ENCODE assay signal across 8 cellular contexts in genomic region chr1:43970502-43970901, GRCh38. TPM values are rescaled to one million over a fixed set of nuclear protein-coding genes. Genes with fewer than 3 reads are reported as not detected.
A peak's percentile ranks its signal among the peaks of the same experiment; 100 is the strongest.
DNase-seq lines count a peak whose midpoint lies in the region; ATAC-seq and TF ChIP-seq lines count a peak whose summit lies in the region.

No MANE protein-coding gene starts in this region.

- peaks cover 4% of the 10 kb centered on the region for H3K27me3 Mint-ChIP-seq in CD4-positive, CD25-positive, alpha-beta regulatory T cell
- no peaks in the 10 kb centered on the region for H3K27me3 Mint-ChIP-seq in neural progenitor cell (ENCODE audit: insufficient read depth, low read depth)

- no peaks in the 10 kb centered on the region for H3K9me2 ChIP-seq in MM.1S (replicated peaks; ENCODE audit: insufficient read depth, low read length)

- H3K9me3 Mint-ChIP-seq in CD4-positive, CD25-positive, alpha-beta regulatory T cell = peaks cover 0 to 1% (median 0%) of the 10 kb centered on the region in 7 donors
- H3K9me3 Mint-ChIP-seq in neural progenitor cell = no peaks in the 10 kb centered on the region

- no peaks in the 10 kb centered on the region for H3K27me3 ChIP-seq in CD4-positive, CD25-positive, alpha-beta regulatory T cell (ENCODE audit: control insufficient read depth, insufficient read depth, low read length)
- H3K27me3 ChIP-seq in MM.1S (replicated peaks; ENCODE audit: insufficient read depth, low read length) (no peaks in the 10 kb centered on the region), neural progenitor cell (no peaks in the 10 kb centered on the region)
- H3K27me3 ChIP-seq in effector memory CD4-positive, alpha-beta T cell (replicated peaks; ENCODE audit: control insufficient read depth, insufficient read depth, low read length, poor library complexity, severe bottlenecking) = no peaks in the 10 kb centered on the region

- H3K27ac ChIP-seq in CD4-positive, CD25-positive, alpha-beta regulatory T cell (ENCODE audit: insufficient read depth, low read length, poor library complexity, severe bottlenecking) = peak overlapping the region; percentile 16
- H3K27ac ChIP-seq in MM.1S (ENCODE audit: low read length) (no peak overlapping the region), neural progenitor cell (no peak overlapping the region)
- H3K27ac ChIP-seq in effector memory CD4-positive, alpha-beta T cell (ENCODE audit: insufficient read depth, low read length, poor library complexity, severe bottlenecking) = peak overlapping the region; percentile 55

- TF ChIP-seq CTCF in MM.1S (IDR thresholded peaks at IDR 0.05; ENCODE audit: low read length) (no peak), neural progenitor cell (IDR thresholded peaks at IDR 0.05) (no peak)

- H4K20me1 ChIP-seq in MM.1S (ENCODE audit: insufficient read depth, low read length) (no peaks in the 10 kb centered on the region), neural progenitor cell (ENCODE audit: low read depth) (peaks cover 8% of the 10 kb centered on the region)

- H3K4me3 ChIP-seq in CD4-positive, CD25-positive, alpha-beta regulatory T cell (ENCODE audit: low read depth, low read length) = peak overlapping the region; percentile 81
- H3K4me3 ChIP-seq in MM.1S (ENCODE audit: low read length) (peak overlapping the region; percentile 99), neural progenitor cell (peak overlapping the region; percentile 94)
- peak overlapping the region; percentile 64 for H3K4me3 ChIP-seq in effector memory CD4-positive, alpha-beta T cell (ENCODE audit: insufficient read depth, low read depth, low read length, poor library complexity, severe bottlenecking)

- no peaks in the 10 kb centered on the region for H3K9me3 ChIP-seq in CD4-positive, CD25-positive, alpha-beta regulatory T cell (ENCODE audit: control insufficient read depth in 2 of 2, low read length in 2 of 2)
- no peaks in the 10 kb centered on the region for H3K9me3 ChIP-seq in MM.1S (replicated peaks; ENCODE audit: insufficient read depth, low read length)
- no peaks in the 10 kb centered on the region for H3K9me3 ChIP-seq in effector memory CD4-positive, alpha-beta T cell (ENCODE audit: control insufficient read depth, low read length)
- no peaks in the 10 kb centered on the region for H3K9me3 ChIP-seq in neural progenitor cell (ENCODE audit: low read depth)

- H3K4me1 Mint-ChIP-seq in CD4-positive, CD25-positive, alpha-beta regulatory T cell = peaks cover 0 to 40% (median 19%) of the 10 kb centered on the region in 4 donors
- H3K4me1 Mint-ChIP-seq in neural progenitor cell = peaks cover 24% of the 10 kb centered on the region

- no peak for ATAC-seq in CD4-positive, CD25-positive, alpha-beta regulatory T cell (ENCODE audit: low read depth in 2 of 2)

- H3K4me3 Mint-ChIP-seq in CD4-positive, CD25-positive, alpha-beta regulatory T cell = peak overlapping the region; percentile 90 to 98 (median 93)
- H3K4me3 Mint-ChIP-seq in neural progenitor cell = peak overlapping the region; percentile 96

- peak overlapping the region; percentile 92; the same call in 1 of the 2 replicates for H2AFZ ChIP-seq in MM.1S (ENCODE audit: low read length)
- H2AFZ ChIP-seq in neural progenitor cell (replicated peaks) = no peak overlapping the region

- H3K36me3 Mint-ChIP-seq in CD4-positive, CD25-positive, alpha-beta regulatory T cell = peaks cover 7% of the 10 kb centered on the region
- H3K36me3 Mint-ChIP-seq in neural progenitor cell = peaks cover 7% of the 10 kb centered on the region

- no peak for DNase-seq in CD4-positive, CD25-positive, alpha-beta regulatory T cell
- no peak for DNase-seq in MM.1S
- DNase-seq in effector memory CD4-positive, alpha-beta T cell = no peak
- no peak for DNase-seq in neural progenitor cell (ENCODE audit: low spot score)
- DNase-seq in activated CD4-positive, CD25-positive, alpha-beta regulatory T cell treated with anti-CD3 and anti-CD28 coated beads, Interleukin-2, amount 50 U/mL, for 72 hours = no peak
- DNase-seq in H4 (ENCODE audit: low spot score) = no peak
- no peak for DNase-seq in NCI-H526 treated with DMSO at 0.1 percent for 48 hours (lab: John Stamatoyannopoulos, UW)
- no peak for DNase-seq in GM19240 (ENCODE audit: insufficient read length, low spot score)

- H3K27ac Mint-ChIP-seq in CD4-positive, CD25-positive, alpha-beta regulatory T cell = peak overlapping the region; percentile 14 to 89 (median 84)
- H3K27ac Mint-ChIP-seq in neural progenitor cell = no peak overlapping the region

- peaks cover 5% of the 10 kb centered on the region for H3K36me3 ChIP-seq in CD4-positive, CD25-positive, alpha-beta regulatory T cell (ENCODE audit: control insufficient read depth, insufficient read depth, low read length)
- H3K36me3 ChIP-seq in MM.1S (replicated peaks; ENCODE audit: insufficient read depth, low read length) (no peaks in the 10 kb centered on the region), neural progenitor cell (no peaks in the 10 kb centered on the region)
- peaks cover 10% of the 10 kb centered on the region for H3K36me3 ChIP-seq in effector memory CD4-positive, alpha-beta T cell (ENCODE audit: control insufficient read depth, insufficient read depth, low read length)

- H3K4me2 ChIP-seq in MM.1S (ENCODE audit: low read depth, low read length) (peak overlapping the region; percentile 99), neural progenitor cell (peak overlapping the region; percentile 86)

- H3K4me1 ChIP-seq in CD4-positive, CD25-positive, alpha-beta regulatory T cell (ENCODE audit: control insufficient read depth, insufficient read depth, low read length, poor library complexity, severe bottlenecking) = peaks cover 27% of the 10 kb centered on the region
- peaks cover 20% of the 10 kb centered on the region for H3K4me1 ChIP-seq in MM.1S (ENCODE audit: low read length)
- peaks cover 13% of the 10 kb centered on the region for H3K4me1 ChIP-seq in effector memory CD4-positive, alpha-beta T cell (ENCODE audit: control insufficient read depth, insufficient read depth, low read length, poor library complexity, severe bottlenecking)
- H3K4me1 ChIP-seq in neural progenitor cell = peaks cover 3% of the 10 kb centered on the region

- H3K9ac ChIP-seq in MM.1S (ENCODE audit: low read length) (peak overlapping the region; percentile 88), neural progenitor cell (peak overlapping the region; percentile 61)

- H3F3A ChIP-seq in MM.1S (ENCODE audit: insufficient read depth, low read length) = peaks cover 14% of the 10 kb centered on the region
- H3F3A ChIP-seq in neural progenitor cell (ENCODE audit: low read depth) = peaks cover 25% of the 10 kb centered on the region

- H3K79me2 ChIP-seq in MM.1S (ENCODE audit: low read length) (peaks cover 29% of the 10 kb centered on the region), neural progenitor cell (ENCODE audit: low read depth) (peaks cover 17% of the 10 kb centered on the region)

RNA-seq across cellular contexts. Expression of gene DPH2, which starts 0.7 kb away (rescaled TPM):
- 17.9 TPM for total RNA-seq in CD4-positive, CD25-positive, alpha-beta regulatory T cell
- polyA plus RNA-seq in CD4-positive, CD25-positive, alpha-beta regulatory T cell = 10 to 100 TPM; 17.2 to 25.0 (median 21.0) TPM
- 9.5 and 20.0 TPM in 2 replicates for total RNA-seq in neural progenitor cell (ENCODE audit: low replicate concordance)
- 28.5 and 44.1 TPM in 2 replicates for total RNA-seq in H4 (2014; rRNA removed; shearing (Covaris generic))

RNA-seq across cellular contexts. Expression of gene ATP6V0B, which starts 4.3 kb away (rescaled TPM):
- total RNA-seq in CD4-positive, CD25-positive, alpha-beta regulatory T cell = 69.4 TPM
- polyA plus RNA-seq in CD4-positive, CD25-positive, alpha-beta regulatory T cell = 100 to 1,000 TPM; 207 to 274 (median 237) TPM
- total RNA-seq in neural progenitor cell (ENCODE audit: low replicate concordance) = 39.2 and 71.2 TPM in 2 replicates
- total RNA-seq in H4 (2014; rRNA removed; shearing (Covaris generic)) = 193 and 213 TPM in 2 replicates

RNA-seq across cellular contexts. Expression of gene B4GALT2, which starts 8.5 kb away (rescaled TPM):
- total RNA-seq in CD4-positive, CD25-positive, alpha-beta regulatory T cell = 0.54 TPM
- polyA plus RNA-seq in CD4-positive, CD25-positive, alpha-beta regulatory T cell = under 1 TPM; 0.20 to 0.86 (median 0.32) TPM
- 23.7 and 96.3 TPM in 2 replicates for total RNA-seq in neural progenitor cell (ENCODE audit: low replicate concordance)
- total RNA-seq in H4 (2014; rRNA removed; shearing (Covaris generic)) = 87.5 and 92.8 TPM in 2 replicates

RNA-seq across cellular contexts. Expression of gene CCDC24, which starts 20.9 kb away (rescaled TPM):
- total RNA-seq in CD4-positive, CD25-positive, alpha-beta regulatory T cell = 1.2 TPM
- 1 to 10 TPM in 1 of 4 donors, under 1 TPM in 3; 0.18 to 1.8 (median 0.73) TPM for polyA plus RNA-seq in CD4-positive, CD25-positive, alpha-beta regulatory T cell
- 3.3 and 13.5 TPM in 2 replicates for total RNA-seq in neural progenitor cell (ENCODE audit: low replicate concordance)
- 15.8 and 23.2 TPM in 2 replicates for total RNA-seq in H4 (2014; rRNA removed; shearing (Covaris generic))

RNA-seq across cellular contexts. Expression of gene IPO13, which starts 23.8 kb away (rescaled TPM):
- 12.6 TPM for total RNA-seq in CD4-positive, CD25-positive, alpha-beta regulatory T cell
- 10 to 100 TPM in 2 of 4 donors, 1 to 10 TPM in 2; 9.4 to 11.6 (median 10.1) TPM for polyA plus RNA-seq in CD4-positive, CD25-positive, alpha-beta regulatory T cell
- total RNA-seq in neural progenitor cell (ENCODE audit: low replicate concordance) = 7.2 and 13.2 TPM in 2 replicates
- total RNA-seq in H4 (2014; rRNA removed; shearing (Covaris generic)) = 18.8 and 22.6 TPM in 2 replicates

Comparison
In these comparisons a context has a peak if more than half of its experiments do, and no peak if none do; other contexts are left out.
1. H3K27ac ChIP-seq: peak in CD4-positive, CD25-positive, alpha-beta regulatory T cell (single experiment) and effector memory CD4-positive, alpha-beta T cell (single experiment); none in MM.1S (single experiment) and neural progenitor cell (single experiment).
2. RNA of gene B4GALT2, which starts 8.5 kb away (total RNA-seq): 87.5 to 92.8 TPM in H4 and 23.7 to 96.3 TPM in neural progenitor cell; 0.54 TPM in CD4-positive, CD25-positive, alpha-beta regulatory T cell (single experiment); every median in the first group is over 10 times any median in the second.
3. Peak in every context shown above with its lines, with median percentiles within 50 percentile points of each other: H3K4me3 ChIP-seq.